In the genomic region with DNA sequence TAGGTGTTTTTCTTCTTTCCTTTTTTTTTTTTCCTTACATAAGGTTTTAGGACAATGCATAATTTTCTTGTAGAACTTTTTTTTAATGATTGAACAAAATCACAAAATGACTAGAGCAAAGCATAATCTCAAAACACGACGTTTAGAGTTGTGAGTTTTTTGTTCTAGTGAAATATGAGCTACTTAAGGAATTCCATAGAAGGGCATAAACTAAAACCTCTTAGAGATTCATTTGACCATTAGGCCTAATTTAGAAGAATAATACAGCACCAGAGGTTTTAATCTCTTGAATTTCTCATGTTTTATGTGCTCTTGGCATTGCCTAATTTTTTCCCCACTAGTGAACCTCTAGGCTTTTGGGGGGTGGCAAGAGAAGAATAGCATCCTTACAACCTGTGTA, we compare ENCODE assay signal across 10 cellular contexts.
"Had no signal": no experiment of that assay in that cellular context is flagged by ENCODE, and none has a peak within 500 bp of the region (broad histone marks: within the 10 kb centered on the region; RNA-seq: fewer than 3 reads in every experiment).

No MANE protein-coding gene starts in this region.

- H3K27ac ChIP-seq: GM23248 had no signal

- H3K4me3 ChIP-seq: GM23248, GM23338, HAP-1 had no signal

- H3K4me3 Mint-ChIP-seq: GM23338, H9, HFFc6 had no signal

- H3K9ac ChIP-seq: GM23248 had no signal

- H3K36me3 ChIP-seq: HAP-1 had no signal

- H3K4me2 ChIP-seq: GM23338 had no signal

- DNase-seq: GOT3, H7, H9, HCEC 1CT, HFFc6 had no signal

- H3K27ac Mint-ChIP-seq: GM23338, H9, HFFc6 had no signal

- H3K9me3 Mint-ChIP-seq: HFFc6 had no signal

- FAIRE-seq: H1, H54 had no signal

- H2AFZ ChIP-seq: GM23248 had no signal
